Comparison of ENCODE assay signal across 8 cellular contexts in genomic region chr10:50131236-50131962, GRCh38.
DNase-seq lines count a peak whose midpoint lies in the region; ATAC-seq, FAIRE-seq and TF ChIP-seq lines count a peak whose summit lies in the region.
"Not testable (repeated sequence)": the region's sequence is repeated elsewhere in the genome, so short reads cannot be mapped to it uniquely, and the experiment has no call there.

No MANE protein-coding gene starts in this region.

- not testable (repeated sequence) for H3K79me2 ChIP-seq in K562 (ENCODE audit: control insufficient read depth, insufficient read depth, low read length); keratinocyte (ENCODE audit: control insufficient read depth, insufficient read depth, low read length)

- H3K9ac ChIP-seq in K562 (ENCODE audit: insufficient read depth in 1 of 2, low read depth in 2 of 2, low read length in 2 of 2); keratinocyte (ENCODE audit: control insufficient read depth, extremely low read depth, insufficient read depth, low read length): not testable (repeated sequence)

- H3K9me1 ChIP-seq in K562 (ENCODE audit: control insufficient read depth, insufficient read depth, low read length); keratinocyte (ENCODE audit: control insufficient read depth, extremely low read depth, insufficient read depth, low read length): not testable (repeated sequence)

- intact Hi-C loops in A673 (cut with micrococcal nuclease; ENCODE audit: unreplicated experiment); K562 (cut with micrococcal nuclease): not testable (repeated sequence)

- not testable (repeated sequence) for H3K4me3 ChIP-seq in A673 (ENCODE audit: low read depth, low read length, poor library complexity, severe bottlenecking); K562; epithelial cell of esophagus (ENCODE audit: low read length); keratinocyte (ENCODE audit: control insufficient read depth in 2 of 3, extremely low read depth in 1 of 3, insufficient read depth in 2 of 3, low read depth in 1 of 3, low read length in 3 of 3)

- not testable (repeated sequence) for H3K4me2 ChIP-seq in K562 (ENCODE audit: insufficient read depth, low read length)
- H3K4me2 ChIP-seq in keratinocyte (ENCODE audit: control insufficient read depth, extremely low read depth, insufficient read depth, low read depth, low read length), result peak overlapping the region; percentile 41

- not testable (repeated sequence) for FAIRE-seq in K562 (lab: Jason Lieb, UNC); keratinocyte (lab: Jason Lieb, UNC)

- not testable (repeated sequence) for BruUV-seq in A673 (replicated peaks; lab: Mats Ljungman, UMichigan); K562 (replicated peaks; lab: Mats Ljungman, UMichigan)

- not testable (repeated sequence) for H3K4me1 ChIP-seq in A673 (ENCODE audit: insufficient read depth, low read length, poor library complexity, severe bottlenecking); K562 (replicated peaks in 1 of 2; ENCODE audit: control insufficient read depth in 2 of 2, insufficient read depth in 2 of 2, low read length in 2 of 2); keratinocyte (ENCODE audit: control insufficient read depth, extremely low read depth, insufficient read depth, low read length)

- dilution Hi-C loops in keratinocyte (cut with MboI; ENCODE audit: extremely low pct_ligation_motif_present, low sequenced_read_pairs), result not testable (repeated sequence)

- not testable (repeated sequence) for H3K9me3 ChIP-seq in A673 (ENCODE audit: low read depth, low read length, poor library complexity, severe bottlenecking); K562 (replicated peaks; ENCODE audit: control insufficient read depth, insufficient read depth, low read depth, low read length); keratinocyte (ENCODE audit: control insufficient read depth, low read depth, low read length)

- CTCF ChIA-PET in A673 (lab: Charles Lee); K562 (lab: Yijun Ruan, JAX; ENCODE audit: low intra/inter-chr PET ratio): not testable (repeated sequence)

- not testable (repeated sequence) for TF ChIP-seq EP300 in K562 (IDR thresholded peaks at IDR 0.05; ENCODE audit: low read length)

- not testable (repeated sequence) for H3K27me3 ChIP-seq in A673 (replicated peaks; ENCODE audit: insufficient read depth, low read depth, low read length, poor library complexity); K562 (ENCODE audit: control insufficient read depth in 2 of 2, insufficient read depth in 2 of 2, low read length in 2 of 2); keratinocyte (ENCODE audit: control insufficient read depth, extremely low read depth, insufficient read depth, low read length)

- not testable (repeated sequence) for DNase-seq in A673 (ENCODE audit: low spot score); stimulated activated naive CD8-positive, alpha-beta T cell treated with anti-CD3 and anti-CD28 coated beads, Interleukin-15, Interleukin-2, amounts not matched to agents 100 U/mL and 50 U/mL, for 24 hours
- DNase-seq in G401 (ENCODE audit: low spot score) (peak; percentile 1), NCI-H1694 (lab: John Stamatoyannopoulos, UW) (peak; percentile 10), SW480 (ENCODE audit: low spot score) (peak; percentile 80), K562 (ENCODE audit: extremely low read depth in 1 of 4, low spot score in 3 of 4) (peak in 2 of 4 experiments; percentile 3 to 12), epithelial cell of esophagus (ENCODE audit: low read depth) (peak; percentile 89), keratinocyte (ENCODE audit: low read depth, low spot score) (peak; percentile 32)

- H2AFZ ChIP-seq in K562 (ENCODE audit: low read depth, low read length), result not testable (repeated sequence)
- H2AFZ ChIP-seq in keratinocyte (ENCODE audit: control insufficient read depth, low read length), result peak overlapping the region; percentile 36

- H4K20me1 ChIP-seq in K562 (replicated peaks; ENCODE audit: control insufficient read depth, insufficient read depth, low read length); keratinocyte (ENCODE audit: control insufficient read depth, extremely low read depth, insufficient read depth, low read length): not testable (repeated sequence)

- TF ChIP-seq CTCF in A673 (conservative IDR thresholded peaks at IDR 0.05; ENCODE audit: low read depth, low read length); K562 (IDR thresholded peaks at IDR 0.05 in 2 of 3, conservative IDR thresholded peaks at IDR 0.05 in 1 of 3; ENCODE audit: insufficient read depth in 2 of 3, low read depth in 1 of 3, low read length in 3 of 3); epithelial cell of esophagus (IDR thresholded peaks at IDR 0.05; ENCODE audit: insufficient read depth, low read depth, low read length, missing control alignments); keratinocyte (optimal IDR thresholded peaks at IDR 0.05 in 1 of 3, IDR thresholded peaks at IDR 0.05 in 1 of 3, conservative IDR thresholded peaks at IDR 0.05 in 1 of 3; ENCODE audit: extremely low read depth in 1 of 3, insufficient read depth in 2 of 3, low read length in 3 of 3): not testable (repeated sequence)

- WGBS in K562 (ENCODE audit: insufficient coverage, low coverage, missing lambda C conversion rate), result 65% methylated on average over 7 of the region's 8 CpGs

- in situ Hi-C loops in G401 (cut with HindIII; ENCODE audit: low sequenced_read_pairs), result not testable (repeated sequence)
- in situ Hi-C loops in K562 (cut with MboI), result loop anchor here (10.0 kb wide), 1 partner anchor 233 kb away; no protein-coding TSS in a partner anchor

- TF ChIP-seq POLR2A in K562 (conservative IDR thresholded peaks at IDR 0.05), result not testable (repeated sequence)

- POLR2A ChIA-PET in A673 (lab: Charles Lee; ENCODE audit: low non-redundant PET); K562 (lab: Yijun Ruan, JAX): not testable (repeated sequence)

- H3K27ac ChIP-seq in A673 (ENCODE audit: low read depth, low read length, poor library complexity, severe bottlenecking) (peak overlapping the region; percentile 61), keratinocyte (ENCODE audit: control insufficient read depth, insufficient read depth, low read length) (peak overlapping the region; percentile 20)
- not testable (repeated sequence) for H3K27ac ChIP-seq in K562 (ENCODE audit: extremely low read depth, low read depth, low read length)

- TF ChIP-seq RAD21 in K562 (CRISPR knock-in tag; conservative IDR thresholded peaks at IDR 0.05 in 1 of 2, IDR thresholded peaks at IDR 0.05 in 1 of 2), result not testable (repeated sequence)

- H3K36me3 ChIP-seq in A673 (ENCODE audit: insufficient read depth, low read length, poor library complexity, severe bottlenecking); K562 (ENCODE audit: control insufficient read depth, insufficient read depth, low read length); keratinocyte (ENCODE audit: control insufficient read depth in 2 of 2, extremely low read depth in 1 of 2, insufficient read depth in 2 of 2, low read length in 2 of 2): not testable (repeated sequence)

- peak; percentile 62 for ATAC-seq in K562
- peak; percentile 40 for ATAC-seq in stimulated activated naive CD8-positive, alpha-beta T cell treated with anti-CD3 and anti-CD28 coated beads, Interleukin-15, Interleukin-2, amounts not matched to agents 100 U/mL and 50 U/mL, for 24 hours
